23 cellular contexts compared by ENCODE assay signal in genomic region chr14:28704153-28704552, GRCh38.
"Had no signal": no experiment of that assay in that cellular context is flagged by ENCODE, and none has a peak within 500 bp of the region (broad histone marks: within the 10 kb centered on the region; RNA-seq: fewer than 3 reads in every experiment).

No MANE protein-coding gene starts in this region.

- H3K36me3 ChIP-seq: adrenal gland, gastroesophageal sphincter, heart left ventricle, pancreas, right lobe of liver, stomach had no signal

- H3K36me3 Mint-ChIP-seq: activated CD4-positive, alpha-beta memory T cell treated with anti-CD3 and anti-CD28 coated beads for 36 hours; activated naive CD4-positive, alpha-beta T cell treated with anti-CD3 and anti-CD28 coated beads, Interleukin-2, amount 50 U/mL, for 72 hours; naive thymus-derived CD4-positive, alpha-beta T cell; stimulated activated effector memory CD8-positive, alpha-beta T cell treated with anti-CD3 and anti-CD28 coated beads, Interleukin-12 subunit alpha, Interleukin-12 subunit beta, amount 100 ng/mL, for 72 hours; type B pancreatic cell had no signal

- H3K4me1 Mint-ChIP-seq: activated CD4-positive, alpha-beta T cell treated with anti-CD3 and anti-CD28 coated beads for 36 hours; naive thymus-derived CD4-positive, alpha-beta T cell; stimulated activated effector memory CD8-positive, alpha-beta T cell treated with anti-CD3 and anti-CD28 coated beads, Interleukin-12 subunit alpha, Interleukin-12 subunit beta, amount 100 ng/mL, for 72 hours had no signal

- H3K4me3 Mint-ChIP-seq: activated CD4-positive, alpha-beta memory T cell treated with anti-CD3 and anti-CD28 coated beads for 36 hours; activated CD4-positive, alpha-beta T cell treated with anti-CD3 and anti-CD28 coated beads for 36 hours; activated T-helper 1 cell treated with anti-CD3 and anti-CD28 coated beads, Interleukin-12 subunit alpha, Interleukin-12 subunit beta, Interleukin-2, Interleukin-4 antibody, amounts not matched to agents 30 ng/mL and 10 ng/mL and 1 ng/mL, durations not matched to agents 14 hours and 24 hours and 36 hours; naive thymus-derived CD4-positive, alpha-beta T cell; stimulated activated effector memory CD8-positive, alpha-beta T cell treated with anti-CD3 and anti-CD28 coated beads, Interleukin-12 subunit alpha, Interleukin-12 subunit beta, amount 100 ng/mL, for 72 hours; type B pancreatic cell had no signal

- H3K9me3 ChIP-seq: adrenal gland, body of pancreas, gastroesophageal sphincter, heart left ventricle, pancreas, right lobe of liver, stomach had no signal

- H3K27me3 ChIP-seq: adrenal gland, body of pancreas, dorsolateral prefrontal cortex, gastroesophageal sphincter, heart left ventricle, pancreas, right lobe of liver, stomach had no signal

- H3K27ac ChIP-seq: adrenal gland, body of pancreas, dorsolateral prefrontal cortex, epithelial cell of prostate, gastroesophageal sphincter, heart left ventricle, pancreas, right lobe of liver, stomach had no signal

- H3K4me3 ChIP-seq: adrenal gland, body of pancreas, dorsolateral prefrontal cortex, gastroesophageal sphincter, heart left ventricle, pancreas, right lobe of liver, stomach had no signal

- ATAC-seq: activated CD4-positive, alpha-beta T cell treated with anti-CD3 and anti-CD28 coated beads for 36 hours; activated naive CD4-positive, alpha-beta T cell treated with anti-CD3 and anti-CD28 coated beads, Interleukin-2, amount 50 U/mL, for 72 hours; body of pancreas; gastroesophageal sphincter; heart left ventricle; naive thymus-derived CD4-positive, alpha-beta T cell; pancreas; right lobe of liver; stimulated activated effector memory CD8-positive, alpha-beta T cell treated with anti-CD3 and anti-CD28 coated beads, Interleukin-12 subunit alpha, Interleukin-12 subunit beta, amount 100 ng/mL, for 72 hours had no signal

- H3K9me3 Mint-ChIP-seq: type B pancreatic cell had no signal

- H3K4me1 ChIP-seq: adrenal gland, body of pancreas, gastroesophageal sphincter, heart left ventricle, pancreas, right lobe of liver, stomach had no signal

- DNase-seq: activated CD4-positive, alpha-beta memory T cell treated with anti-CD3 and anti-CD28 coated beads for 36 hours; activated CD4-positive, alpha-beta T cell treated with anti-CD3 and anti-CD28 coated beads for 36 hours; activated gamma-delta T cell treated with Interleukin-2 at 50 U/mL for 16 hours; activated T-cell treated with anti-CD3 and anti-CD28 coated beads for 4 hours; adrenal gland; body of pancreas; central memory CD4-positive, alpha-beta T cell; dorsolateral prefrontal cortex; heart left ventricle; kidney glomerular epithelial cell; mesendoderm; naive thymus-derived CD4-positive, alpha-beta T cell; pancreas; right lobe of liver; stimulated activated CD4-positive, alpha-beta T cell treated with anti-CD3 and anti-CD28 coated beads, Interleukin-4, amount 100 ng/mL, for 24 hours; stomach; T-helper 2 cell had no signal

- H3K27me3 Mint-ChIP-seq: activated CD4-positive, alpha-beta memory T cell treated with anti-CD3 and anti-CD28 coated beads for 36 hours; activated CD4-positive, alpha-beta T cell treated with anti-CD3 and anti-CD28 coated beads for 36 hours; naive thymus-derived CD4-positive, alpha-beta T cell; type B pancreatic cell had no signal

- H3K27ac Mint-ChIP-seq: activated CD4-positive, alpha-beta memory T cell treated with anti-CD3 and anti-CD28 coated beads for 36 hours; activated CD4-positive, alpha-beta T cell treated with anti-CD3 and anti-CD28 coated beads for 36 hours; activated naive CD4-positive, alpha-beta T cell treated with anti-CD3 and anti-CD28 coated beads, Interleukin-2, amount 50 U/mL, for 72 hours; activated T-helper 1 cell treated with anti-CD3 and anti-CD28 coated beads, Interleukin-12 subunit alpha, Interleukin-12 subunit beta, Interleukin-2, Interleukin-4 antibody, amounts not matched to agents 30 ng/mL and 10 ng/mL and 1 ng/mL, durations not matched to agents 14 hours and 24 hours and 36 hours; stimulated activated effector memory CD8-positive, alpha-beta T cell treated with anti-CD3 and anti-CD28 coated beads, Interleukin-12 subunit alpha, Interleukin-12 subunit beta, amount 100 ng/mL, for 72 hours; type B pancreatic cell had no signal
